ENCODE assay signal across 29 cellular contexts in genomic region chr12:131525795-131526508, GRCh38.
"Had no signal": no experiment of that assay in that cellular context is flagged by ENCODE, and none has a peak within 500 bp of the region (broad histone marks: within the 10 kb centered on the region; RNA-seq: fewer than 3 reads in every experiment).

No MANE protein-coding gene starts in this region.

- H3K36me3 Mint-ChIP-seq: naive B cell; natural killer cell; neural progenitor cell; stimulated activated naive B cell treated with anti-CD40 and anti-IgM and Interleukin-4, amounts not matched to agents 10 μg/mL and 1 μg/mL and 100 μg/mL, for 72 hours had no signal

- H3K4me1 ChIP-seq: heart right ventricle, left lung, lower lobe of right lung, neural progenitor cell, pancreas, prostate gland, right lobe of liver, stomach, tibial artery, upper lobe of right lung, uterus had no signal

- H3K27me3 ChIP-seq: neural progenitor cell, pancreas, right lobe of liver, uterus had no signal

- H3K9me3 ChIP-seq: heart right ventricle, left lung, lower lobe of right lung, pancreas, prostate gland, right lobe of liver, stomach, thoracic aorta, tibial artery, upper lobe of right lung, uterus had no signal

- H3K9ac ChIP-seq: neural progenitor cell had no signal

- H3K9me3 Mint-ChIP-seq: natural killer cell, nephron progenitor cell had no signal

- DNase-seq: heart right ventricle; kidney; left colon; left lung; lower lobe of right lung; mammary epithelial cell; mesenchymal stem cell; naive B cell; natural killer cell; nephron progenitor cell; pancreas; retina; right lobe of liver; stimulated activated CD4-positive, alpha-beta T cell treated with anti-CD3 and anti-CD28 coated beads, Interleukin-1b, Interleukin-23, amount 100 ng/mL, for 48 hours; stimulated activated CD4-positive, alpha-beta T cell treated with anti-CD3 and anti-CD28 coated beads, Interleukin-2, amount 100 ng/mL, for 48 hours; stimulated activated CD4-positive, alpha-beta T cell treated with anti-CD3 and anti-CD28 coated beads, Interleukin-4, amount 100 ng/mL, for 4 hours; stimulated activated CD8-positive, alpha-beta memory T cell treated with anti-CD3 and anti-CD28 coated beads, Interleukin-4, amount 100 ng/mL, for 48 hours; stimulated activated naive B cell treated with anti-CD40 and anti-IgM and Interleukin-4, amounts not matched to agents 10 μg/mL and 1 μg/mL and 100 μg/mL, for 72 hours; stimulated activated naive CD8-positive, alpha-beta T cell treated with anti-CD3 and anti-CD28 coated beads, Interleukin-15, Interleukin-2, amounts not matched to agents 100 U/mL and 50 U/mL, for 24 hours; stomach; tibial artery; trophoblast cell; upper lobe of right lung; uterus had no signal

- H3K4me3 Mint-ChIP-seq: naive B cell; natural killer cell; nephron progenitor cell; neural progenitor cell; stimulated activated naive B cell treated with anti-CD40 and anti-IgM and Interleukin-4, amounts not matched to agents 10 μg/mL and 1 μg/mL and 100 μg/mL, for 72 hours had no signal

- H3K27ac ChIP-seq: heart right ventricle, hepatocyte, left lung, lower lobe of right lung, neural progenitor cell, pancreas, prostate gland, right lobe of liver, stomach, thoracic aorta, tibial artery, upper lobe of right lung, uterus had no signal

- H3K4me2 ChIP-seq: hepatocyte, neural progenitor cell, smooth muscle cell had no signal

- H3K27ac Mint-ChIP-seq: naive B cell; natural killer cell; nephron progenitor cell; neural progenitor cell; stimulated activated naive B cell treated with anti-CD40 and anti-IgM and Interleukin-4, amounts not matched to agents 10 μg/mL and 1 μg/mL and 100 μg/mL, for 72 hours had no signal

- H2AFZ ChIP-seq: hepatocyte, neural progenitor cell had no signal

- H3K79me2 ChIP-seq: hepatocyte had no signal

- ATAC-seq: heart right ventricle; left colon; left lung; lower lobe of right lung; natural killer cell; pancreas; right lobe of liver; stimulated activated naive B cell treated with anti-CD40 and anti-IgM and Interleukin-4, amounts not matched to agents 10 μg/mL and 1 μg/mL and 100 μg/mL, for 72 hours; stimulated activated naive CD8-positive, alpha-beta T cell treated with anti-CD3 and anti-CD28 coated beads, Interleukin-15, Interleukin-2, amounts not matched to agents 100 U/mL and 50 U/mL, for 24 hours; upper lobe of right lung had no signal

- H3K4me3 ChIP-seq: heart right ventricle, hepatocyte, left lung, lower lobe of right lung, neural progenitor cell, pancreas, prostate gland, right lobe of liver, smooth muscle cell, stomach, thoracic aorta, tibial artery, upper lobe of right lung, uterus had no signal

- H3K4me1 Mint-ChIP-seq: naive B cell; natural killer cell; nephron progenitor cell; stimulated activated naive B cell treated with anti-CD40 and anti-IgM and Interleukin-4, amounts not matched to agents 10 μg/mL and 1 μg/mL and 100 μg/mL, for 72 hours had no signal
